ENCODE assay signal across 17 cellular contexts in genomic region chr4:79613269-79613995, GRCh38.
"Had no signal": no experiment of that assay in that cellular context is flagged by ENCODE, and none has a peak within 500 bp of the region (broad histone marks: within the 10 kb centered on the region; RNA-seq: fewer than 3 reads in every experiment).

No MANE protein-coding gene starts in this region.

- DNase-seq: Kasumi-1, MM.1S, NCI-H1092 treated with DMSO at 0.1 percent for 48 hours, NCI-H1436, NCI-H187, NCI-H2029, NCI-H2171 treated with DMSO at 0.1 percent for 48 hours, NCI-H345, NCI-H510A, NCI-H524 treated with DMSO at 0.1 percent for 48 hours, NCI-H82, Right ventricle myocardium superior, RPMI8226, SIG-M5, T-helper 1 cell, T-helper 17 cell had no signal

- ATAC-seq: K562, T-helper 17 cell had no signal
